Comparison of ENCODE assay signal across 8 cellular contexts in the genomic region with DNA sequence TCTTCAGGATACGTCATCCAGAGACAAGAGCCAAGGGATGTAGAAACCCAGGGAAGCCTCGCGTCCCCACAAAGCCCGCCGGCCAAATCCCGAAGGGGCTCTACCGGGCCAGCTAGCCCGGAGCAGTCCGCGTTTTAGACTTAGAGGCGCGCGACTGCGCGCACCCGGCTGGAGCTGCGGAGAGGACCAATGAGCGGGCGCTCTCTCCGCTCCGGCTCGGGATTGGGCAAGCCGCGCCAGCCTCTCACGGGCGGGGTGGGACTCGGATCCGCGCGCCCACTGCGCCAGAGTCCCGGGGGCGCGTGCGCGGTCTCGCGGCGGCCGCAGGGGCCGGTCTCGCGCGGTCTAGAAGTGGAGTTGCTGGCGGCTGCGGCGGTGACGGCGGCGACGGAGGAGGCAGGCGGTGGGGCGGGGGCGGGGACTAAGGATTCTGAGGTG. TPM values are rescaled to one million over a fixed set of nuclear protein-coding genes. Genes with fewer than 3 reads are reported as not detected.
DNase-seq lines count a peak whose midpoint lies in the region; ATAC-seq, FAIRE-seq and TF ChIP-seq lines count a peak whose summit lies in the region.

No MANE protein-coding gene starts in this region.

- no peaks in the 10 kb centered on the region for H3K9me3 ChIP-seq in upper lobe of right lung

- no peaks in the 10 kb centered on the region for H3K36me3 ChIP-seq in upper lobe of right lung

- ATAC-seq in HG02763 (IDR thresholded peaks at IDR 0.05; ENCODE audit: unreplicated experiment) (peak; percentile 92), left cardiac atrium (peak; percentile 97 to 99), upper lobe of right lung (peak; percentile 98)

- peak; percentile 86 for DNase-seq in GM12891 (ENCODE audit: insufficient read length, low spot score)
- peak; percentile 91 to 99 (median 92) for DNase-seq in NCI-H1417 (lab: John Stamatoyannopoulos, UW)
- peak; percentile 96 for DNase-seq in SW480 (ENCODE audit: low spot score)
- peak; percentile 95 for DNase-seq in amniotic epithelial cell (ENCODE audit: low read depth)
- DNase-seq in left cardiac atrium = peak; percentile 98
- DNase-seq in posterior vena cava (ENCODE audit: low spot score) = peak; percentile 99
- DNase-seq in upper lobe of right lung = peak; percentile 99

- peak overlapping the region; percentile 97 for H3K27ac ChIP-seq in upper lobe of right lung

- H3K4me3 ChIP-seq in upper lobe of right lung = peak overlapping the region; percentile 93

- peak; percentile 99 for FAIRE-seq in GM12891 (lab: Jason Lieb, UNC)

- intact Hi-C loops in left cardiac atrium (cut with DNase I) = no loop called here
- intact Hi-C loops in posterior vena cava (cut with DNase I) = no loop called here
- intact Hi-C loops in upper lobe of right lung (cut with DNase I) = no loop called here

- TF ChIP-seq POLR2A in GM12891 (IDR thresholded peaks at IDR 0.05; ENCODE audit: low read depth, low read length) = no peak

- peaks cover 24% of the 10 kb centered on the region for H3K4me1 ChIP-seq in upper lobe of right lung

- H3K27me3 ChIP-seq in upper lobe of right lung = no peaks in the 10 kb centered on the region

- no peak for TF ChIP-seq CTCF in upper lobe of right lung (IDR thresholded peaks at IDR 0.05)

TF ChIP-seq in GM12891, 5 proteins besides CTCF, POLR2A, EP300 and RAD21:
- TF ChIP-seq POLR2AphosphoS5 (IDR thresholded peaks at IDR 0.05; ENCODE audit: low read depth, low read length) (peak; percentile 13; the same call in 1 of the 2 replicates), TAF1 (IDR thresholded peaks at IDR 0.05; ENCODE audit: low read depth, low read length) (peak; percentile 45), SPI1 (IDR thresholded peaks at IDR 0.05; ENCODE audit: low read depth, low read length) (no peak), POU2F2 (IDR thresholded peaks at IDR 0.05; ENCODE audit: low read depth, low read length) (no peak), PAX5 (IDR thresholded peaks at IDR 0.05; ENCODE audit: insufficient read depth, low read length, severe bottlenecking) (no peak)

RNA-seq across cellular contexts. Expression of a gene that starts 0.2 kb away (rescaled TPM):
- polyA plus RNA-seq in GM12891 (2012; ENCODE audit: low read depth, missing spikeins) = 4.3 TPM
- 10 to 100 TPM; 13.7 to 15.9 TPM for total RNA-seq in left cardiac atrium
- 10 to 100 TPM; 15.3 to 18.0 TPM for total RNA-seq in posterior vena cava
- 35.5 TPM for total RNA-seq in upper lobe of right lung

RNA-seq across cellular contexts. Expression of a gene that starts 51.8 kb away (rescaled TPM):
- 0.18 TPM for polyA plus RNA-seq in GM12891 (2012; ENCODE audit: low read depth, missing spikeins)
- total RNA-seq in left cardiac atrium (not detected), posterior vena cava (not detected), upper lobe of right lung (0.29 TPM)

Comparison
In these comparisons a context has a peak if more than half of its experiments do, and no peak if none do; other contexts are left out.
1. Peak in every context shown above with its lines: DNase-seq, ATAC-seq, H3K4me3 ChIP-seq and H3K27ac ChIP-seq.